Comparison of ENCODE assay signal across 8 cellular contexts in genomic region chr14:20606190-20606901, GRCh38. TPM values are rescaled to one million over a fixed set of nuclear protein-coding genes. Genes with fewer than 3 reads are reported as not detected.
A peak's percentile ranks its signal among the peaks of the same experiment; 100 is the strongest.
DNase-seq lines count a peak whose midpoint lies in the region; ATAC-seq and TF ChIP-seq lines count a peak whose summit lies in the region.
"Had no signal": no experiment of that assay in that cellular context is flagged by ENCODE, and none has a peak within 500 bp of the region (broad histone marks: within the 10 kb centered on the region; RNA-seq: fewer than 3 reads in every experiment).

No MANE protein-coding gene starts in this region.

- H2AFZ ChIP-seq in parathyroid adenoma: no peak overlapping the region

- no peaks in the 10 kb centered on the region for H3K36me3 Mint-ChIP-seq in naive thymus-derived CD4-positive, alpha-beta T cell

- POLR2A ChIA-PET in naive thymus-derived CD4-positive, alpha-beta T cell (lab: Charles Lee): interaction anchor here (0.9 to 1.2 kb wide), 2 partner anchors 151 to 263 kb away, joined by 4 read pairs; partner anchors contain the start of genes APEX1, OSGEP and PARP2

- no peak overlapping the region for H3K27ac ChIP-seq in parathyroid adenoma
- no peak overlapping the region for H3K27ac ChIP-seq in naive thymus-derived CD4-positive, alpha-beta T cell (ENCODE audit: low read depth, low read length)
- H3K27ac ChIP-seq: SK-N-MC had no signal

- no peak for TF ChIP-seq POLR2A in NB4 (IDR thresholded peaks at IDR 0.05; ENCODE audit: extremely low read depth, insufficient read length)

- TF ChIP-seq CTCF in GM06990 (IDR thresholded peaks at IDR 0.05; ENCODE audit: insufficient read depth, low read length, poor library complexity, severe bottlenecking): peak; percentile 63
- peak; percentile 67 for TF ChIP-seq CTCF in NB4 (IDR thresholded peaks at IDR 0.05; ENCODE audit: low read depth, low read length)
- peak; percentile 54 for TF ChIP-seq CTCF in parathyroid adenoma (IDR thresholded peaks at IDR 0.05)

- no peaks in the 10 kb centered on the region for H3K36me3 ChIP-seq in GM06990 (ENCODE audit: control insufficient read depth, insufficient read depth, low read length)
- no peaks in the 10 kb centered on the region for H3K36me3 ChIP-seq in parathyroid adenoma (ENCODE audit: control insufficient read depth, insufficient read depth, low read length)
- H3K36me3 ChIP-seq in naive thymus-derived CD4-positive, alpha-beta T cell (ENCODE audit: control insufficient read depth in 2 of 3, insufficient read depth in 3 of 3, low read length in 3 of 3): no peaks in the 10 kb centered on the region

- peaks cover 5% of the 10 kb centered on the region for H3K4me1 ChIP-seq in parathyroid adenoma
- H3K4me1 ChIP-seq in naive thymus-derived CD4-positive, alpha-beta T cell (ENCODE audit: control insufficient read depth in 2 of 2, insufficient read depth in 2 of 2, low read length in 2 of 2): peaks cover 7 to 9% of the 10 kb centered on the region in 2 donors

- H3K27me3 Mint-ChIP-seq in naive thymus-derived CD4-positive, alpha-beta T cell: no peaks in the 10 kb centered on the region

- peaks cover 0 to 7% (median 0%) of the 10 kb centered on the region in 7 donors for H3K4me1 Mint-ChIP-seq in naive thymus-derived CD4-positive, alpha-beta T cell

- no peak for ATAC-seq in naive thymus-derived CD4-positive, alpha-beta T cell
- no peak for ATAC-seq in HG03095 (IDR thresholded peaks at IDR 0.05; ENCODE audit: unreplicated experiment)

- H3K9me3 ChIP-seq in parathyroid adenoma (ENCODE audit: control insufficient read depth, low read length): no peaks in the 10 kb centered on the region
- no peaks in the 10 kb centered on the region for H3K9me3 ChIP-seq in naive thymus-derived CD4-positive, alpha-beta T cell (ENCODE audit: control insufficient read depth in 2 of 3, low read length in 3 of 3)

- no peaks in the 10 kb centered on the region for H3K79me2 ChIP-seq in parathyroid adenoma

- H3K4me3 Mint-ChIP-seq in naive thymus-derived CD4-positive, alpha-beta T cell: no peak overlapping the region

- intact Hi-C loops in naive thymus-derived CD4-positive, alpha-beta T cell (cut with micrococcal nuclease): no loop called here

- no peak overlapping the region for H3K4me2 ChIP-seq in parathyroid adenoma (ENCODE audit: low read length)

- no peaks in the 10 kb centered on the region for H3K9me3 Mint-ChIP-seq in naive thymus-derived CD4-positive, alpha-beta T cell

- CTCF ChIA-PET in naive thymus-derived CD4-positive, alpha-beta T cell (lab: Charles Lee): interaction anchor here (1.9 to 7.2 kb wide), 5 partner anchors 51 to 279 kb away, joined by 4 to 104 read pairs (median 12); no protein-coding TSS in a partner anchor

- H3K27ac Mint-ChIP-seq in naive thymus-derived CD4-positive, alpha-beta T cell: no peak overlapping the region

- H3K4me3 ChIP-seq in GM06990 (replicated peaks; ENCODE audit: low read depth, low read length) (no peak overlapping the region), NB4 (ENCODE audit: low read depth, low read length) (no peak overlapping the region), parathyroid adenoma (ENCODE audit: low read depth, low read length) (no peak overlapping the region)
- no peak overlapping the region for H3K4me3 ChIP-seq in naive thymus-derived CD4-positive, alpha-beta T cell (ENCODE audit: low read length)
- H3K4me3 ChIP-seq: SK-N-MC had no signal

- H3K9ac ChIP-seq in parathyroid adenoma: no peak overlapping the region

- no peaks in the 10 kb centered on the region for H3K27me3 ChIP-seq in GM06990 (replicated peaks; ENCODE audit: control insufficient read depth, insufficient read depth, low read length)
- no peaks in the 10 kb centered on the region for H3K27me3 ChIP-seq in parathyroid adenoma (ENCODE audit: control insufficient read depth, insufficient read depth, low read length)
- no peaks in the 10 kb centered on the region for H3K27me3 ChIP-seq in naive thymus-derived CD4-positive, alpha-beta T cell (ENCODE audit: control insufficient read depth in 2 of 2, insufficient read depth in 2 of 2, low read length in 2 of 2)

- DNase-seq in GM06990 (ENCODE audit: extremely low read depth, insufficient read length) (no peak), NB4 (ENCODE audit: low read depth) (peak; percentile 73), dedifferentiated amniotic fluid mesenchymal stem cell (ENCODE audit: extremely low spot score) (peak; percentile 23), occipital lobe (lab: John Stamatoyannopoulos, UW) (no peak)
- no peak for DNase-seq in naive thymus-derived CD4-positive, alpha-beta T cell

RNA-seq across cellular contexts. Expression of gene RNASE12, which starts 15.2 kb away (rescaled TPM):
- total RNA-seq in naive thymus-derived CD4-positive, alpha-beta T cell: not detected
- not detected for polyA plus RNA-seq in naive thymus-derived CD4-positive, alpha-beta T cell
- total RNA-seq in occipital lobe: not detected

RNA-seq across cellular contexts. Expression of gene RNASE11, which starts 18.5 kb away (rescaled TPM):
- not detected for total RNA-seq in naive thymus-derived CD4-positive, alpha-beta T cell
- polyA plus RNA-seq in naive thymus-derived CD4-positive, alpha-beta T cell: not detected
- not detected for total RNA-seq in occipital lobe

RNA-seq across cellular contexts. Expression of gene OR6S1, which starts 35.1 kb away (rescaled TPM):
- total RNA-seq in naive thymus-derived CD4-positive, alpha-beta T cell: not detected
- polyA plus RNA-seq in naive thymus-derived CD4-positive, alpha-beta T cell: not detected
- total RNA-seq in occipital lobe: not detected

RNA-seq across cellular contexts. Expression of gene RNASE9, which starts 45.5 kb away (rescaled TPM):
- total RNA-seq in naive thymus-derived CD4-positive, alpha-beta T cell: not detected
- polyA plus RNA-seq in naive thymus-derived CD4-positive, alpha-beta T cell: not detected
- not detected for total RNA-seq in occipital lobe

Comparison
In these comparisons a context has a peak if more than half of its experiments do, and no peak if none do; other contexts are left out.
1. DNase-seq: peak in NB4 (single experiment) and dedifferentiated amniotic fluid mesenchymal stem cell (single experiment); none in GM06990 (single experiment), naive thymus-derived CD4-positive, alpha-beta T cell (0 of 9) and occipital lobe (single experiment).
2. Peak in every context shown above with its lines, with median percentiles within 50 percentile points of each other: CTCF ChIP-seq.